ENCODE assay signal across 8 cellular contexts in genomic region chr21:44817914-44818635, GRCh38. TPM values are rescaled to one million over a fixed set of nuclear protein-coding genes. Genes with fewer than 3 reads are reported as not detected.
DNase-seq lines count a peak whose midpoint lies in the region; ATAC-seq, FAIRE-seq and TF ChIP-seq lines count a peak whose summit lies in the region.

SUMO3 (minus strand) TSS chr21:44818062; CDS start chr21:44817968, 94 bp downstream.

- POLR2A ChIA-PET in A549 (lab: Yijun Ruan, JAX): interaction anchor here (0.6 to 1.0 kb wide), 4 partner anchors 9 to 56 kb away, joined by 3 to 8 read pairs (median 6); partner anchors contain the start of genes PTTG1IP and UBE2G2

- H3K27ac ChIP-seq in A549 (peak within 1 kb of the TSS; percentile 85 to 97), liver (ENCODE audit: low read depth in 1 of 2, low read length in 2 of 2) (peak within 1 kb of the TSS; percentile 70 to 85)

- peak within 1 kb of the TSS in 1 of 2 donors; percentile 74 for H3K9ac ChIP-seq in liver (ENCODE audit: low read depth in 1 of 2, low read length in 2 of 2)

- TF ChIP-seq POLR2A in A549 (IDR thresholded peaks at IDR 0.05; ENCODE audit: low read length): peak; percentile 53

- no peak for FAIRE-seq in A549 (lab: Jason Lieb, UNC)

- ATAC-seq in A549 (peak; percentile 58 to 71), GM18502 (IDR thresholded peaks at IDR 0.05; ENCODE audit: poor library complexity, unreplicated experiment) (peak; percentile 65), HG02970 (IDR thresholded peaks at IDR 0.05; ENCODE audit: low FRiP score, unreplicated experiment) (peak; percentile 63)

- no peak for TF ChIP-seq EP300 in A549 (IDR thresholded peaks at IDR 0.05)

- TF ChIP-seq CTCF in A549 (IDR thresholded peaks at IDR 0.05): no peak
- no peak for TF ChIP-seq CTCF in liver (IDR thresholded peaks at IDR 0.05; ENCODE audit: low read depth, low read length, missing input control)

- no peaks in the 10 kb centered on the region for H3K27me3 ChIP-seq in liver (ENCODE audit: control insufficient read depth in 4 of 4, insufficient read depth in 4 of 4, low read length in 3 of 4)

- DNase-seq in A549 (ENCODE audit: low read depth in 1 of 2, low spot score in 1 of 2) (peak; percentile 65 to 74), NCI-H345 treated with DMSO at 0.1 percent for 48 hours (lab: John Stamatoyannopoulos, UW; ENCODE audit: unreplicated experiment) (peak; percentile 47), dermis microvascular lymphatic vessel endothelial cell (ENCODE audit: low read depth in 2 of 2) (peak; percentile 32 to 85)
- DNase-seq in activated CD4-positive, alpha-beta T cell treated with anti-CD3 and anti-CD28 coated beads, Interleukin-2, amount 50 U/mL, for 4 hours: peak; percentile 70 to 74
- peak; percentile 76 to 88 for DNase-seq in stimulated activated CD4-positive, alpha-beta T cell treated with anti-CD3 and anti-CD28 coated beads, Interleukin-2, amount 100 ng/mL, for 48 hours

- peaks cover 27% of the 10 kb centered on the region for H3K9me3 ChIP-seq in A549
- peaks cover 0 to 6% (median 3%) of the 10 kb centered on the region in 4 donors for H3K9me3 ChIP-seq in liver (ENCODE audit: control insufficient read depth in 4 of 4, low read length in 3 of 4)

- H3K4me3 ChIP-seq in A549 (peak within 1 kb of the TSS; percentile 64), liver (ENCODE audit: low read depth in 1 of 3, low read length in 3 of 3) (peak within 1 kb of the TSS; percentile 38 to 76 (median 71))

- H3K4me2 ChIP-seq in A549: peak within 1 kb of the TSS; percentile 69

- WGBS in A549 (ENCODE audit: missing lambda C conversion rate): no CpG with 5 or more reads among the region's 108 CpGs
- WGBS in liver: 1% methylated on average over 108 of the region's 108 CpGs

- no peak for TF ChIP-seq RAD21 in A549 (conservative IDR thresholded peaks at IDR 0.05 in 1 of 2, IDR thresholded peaks at IDR 0.05 in 1 of 2)
- no peak for TF ChIP-seq RAD21 in liver (IDR thresholded peaks at IDR 0.05)

- peaks cover 0 to 4% (median 1%) of the 10 kb centered on the region in 4 donors for H3K36me3 ChIP-seq in liver (ENCODE audit: control insufficient read depth in 4 of 4, insufficient read depth in 3 of 4, low read depth in 1 of 4, low read length in 3 of 4)

- H3K4me1 ChIP-seq in A549 (peaks cover 9% of the 10 kb centered on the region; the same call in 2 of the 3 replicates), liver (ENCODE audit: control insufficient read depth in 4 of 4, insufficient read depth in 4 of 4, low read length in 3 of 4) (peaks cover 6 to 14% (median 12%) of the 10 kb centered on the region in 4 donors)

- CTCF ChIA-PET in A549 (lab: Yijun Ruan, JAX): interaction anchor here (0.7 to 2.0 kb wide), 2 partner anchors 17 to 115 kb away, joined by 3 to 6 read pairs; partner anchors contain the start of gene UBE2G2

TF ChIP-seq in A549, 52 proteins besides CTCF, POLR2A, EP300 and RAD21 (continues in another document):
- TF ChIP-seq CHD2 (IDR thresholded peaks at IDR 0.05; ENCODE audit: low read length, partially characterized antibody) (no peak), TP53 (CRISPR knock-in tag; IDR thresholded peaks at IDR 0.05) (peak; percentile 70; the same call in 1 of the 2 replicates), GATA3 (IDR thresholded peaks at IDR 0.05; ENCODE audit: borderline replicate concordance) (no peak), NFE2L2 (conservative IDR thresholded peaks at IDR 0.05; ENCODE audit: low read length) (no peak), HOXB13 (CRISPR knock-in tag; IDR thresholded peaks at IDR 0.05; ENCODE audit: low read depth) (no peak), KDM1A (IDR thresholded peaks at IDR 0.05; ENCODE audit: low read depth) (no peak), ATOH8 (CRISPR knock-in tag; IDR thresholded peaks at IDR 0.05; ENCODE audit: low read depth) (peak; percentile 87; the same call in 1 of the 2 replicates), POLR2AphosphoS2 (conservative IDR thresholded peaks at IDR 0.05; ENCODE audit: low read length) (no peak), FOSB (CRISPR knock-in tag; IDR thresholded peaks at IDR 0.05) (no peak)
- TF ChIP-seq, protein P1, sequence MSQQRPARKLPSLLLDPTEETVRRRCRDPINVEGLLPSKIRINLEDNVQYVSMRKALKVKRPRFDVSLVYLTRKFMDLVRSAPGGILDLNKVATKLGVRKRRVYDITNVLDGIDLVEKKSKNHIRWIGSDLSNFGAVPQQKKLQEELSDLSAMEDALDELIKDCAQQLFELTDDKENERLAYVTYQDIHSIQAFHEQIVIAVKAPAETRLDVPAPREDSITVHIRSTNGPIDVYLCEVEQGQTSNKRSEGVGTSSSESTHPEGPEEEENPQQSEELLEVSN (IDR thresholded peaks at IDR 0.05; ENCODE audit: borderline replicate concordance, low read depth): 0 out of 2 replicates have a peak, but pooled peaks have one; percentile 27
- TF ChIP-seq, protein P2, sequence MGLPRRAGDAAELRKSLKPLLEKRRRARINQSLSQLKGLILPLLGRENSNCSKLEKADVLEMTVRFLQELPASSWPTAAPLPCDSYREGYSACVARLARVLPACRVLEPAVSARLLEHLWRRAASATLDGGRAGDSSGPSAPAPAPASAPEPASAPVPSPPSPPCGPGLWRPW (IDR thresholded peaks at IDR 0.05): no peak

TF ChIP-seq in liver, 16 proteins besides CTCF, POLR2A, EP300 and RAD21:
- TF ChIP-seq EGR1 (IDR thresholded peaks at IDR 0.05; ENCODE audit: low read depth in 2 of 2): no peak
- no peak for TF ChIP-seq JUND (IDR thresholded peaks at IDR 0.05)
- no peak for TF ChIP-seq FOXA1 (IDR thresholded peaks at IDR 0.05)
- TF ChIP-seq GABPA (IDR thresholded peaks at IDR 0.05 in 1 of 2, conservative IDR thresholded peaks at IDR 0.05 in 1 of 2): no peak
- TF ChIP-seq NR2F2 (IDR thresholded peaks at IDR 0.05): no peak
- no peak for TF ChIP-seq FOXA2 (IDR thresholded peaks at IDR 0.05)
- TF ChIP-seq YY1 (IDR thresholded peaks at IDR 0.05): no peak
- TF ChIP-seq HNF4A (conservative IDR thresholded peaks at IDR 0.05): no peak
- TF ChIP-seq REST (IDR thresholded peaks at IDR 0.05): no peak
- no peak for TF ChIP-seq RXRA (IDR thresholded peaks at IDR 0.05)
- no peak for TF ChIP-seq TAF1 (conservative IDR thresholded peaks at IDR 0.05)
- TF ChIP-seq, protein P3, sequence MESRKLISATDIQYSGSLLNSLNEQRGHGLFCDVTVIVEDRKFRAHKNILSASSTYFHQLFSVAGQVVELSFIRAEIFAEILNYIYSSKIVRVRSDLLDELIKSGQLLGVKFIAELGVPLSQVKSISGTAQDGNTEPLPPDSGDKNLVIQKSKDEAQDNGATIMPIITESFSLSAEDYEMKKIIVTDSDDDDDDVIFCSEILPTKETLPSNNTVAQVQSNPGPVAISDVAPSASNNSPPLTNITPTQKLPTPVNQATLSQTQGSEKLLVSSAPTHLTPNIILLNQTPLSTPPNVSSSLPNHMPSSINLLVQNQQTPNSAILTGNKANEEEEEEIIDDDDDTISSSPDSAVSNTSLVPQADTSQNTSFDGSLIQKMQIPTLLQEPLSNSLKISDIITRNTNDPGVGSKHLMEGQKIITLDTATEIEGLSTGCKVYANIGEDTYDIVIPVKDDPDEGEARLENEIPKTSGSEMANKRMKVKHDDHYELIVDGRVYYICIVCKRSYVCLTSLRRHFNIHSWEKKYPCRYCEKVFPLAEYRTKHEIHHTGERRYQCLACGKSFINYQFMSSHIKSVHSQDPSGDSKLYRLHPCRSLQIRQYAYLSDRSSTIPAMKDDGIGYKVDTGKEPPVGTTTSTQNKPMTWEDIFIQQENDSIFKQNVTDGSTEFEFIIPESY (IDR thresholded peaks at IDR 0.05): no peak
- TF ChIP-seq SP1 (IDR thresholded peaks at IDR 0.05): no peak
- TF ChIP-seq, protein P4, sequence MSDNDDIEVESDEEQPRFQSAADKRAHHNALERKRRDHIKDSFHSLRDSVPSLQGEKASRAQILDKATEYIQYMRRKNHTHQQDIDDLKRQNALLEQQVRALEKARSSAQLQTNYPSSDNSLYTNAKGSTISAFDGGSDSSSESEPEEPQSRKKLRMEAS (IDR thresholded peaks at IDR 0.05): no peak
- TF ChIP-seq HNF4G (IDR thresholded peaks at IDR 0.05): no peak
- no peak for TF ChIP-seq ATF3 (IDR thresholded peaks at IDR 0.05)

RNA-seq across cellular contexts. Expression of gene SUMO3, which starts in this region (rescaled TPM):
- polyA plus RNA-seq in A549 (2011; rRNA removed) (77.7 and 110 TPM in 2 replicates), A549 (2017; fragmentation: RNase III; extraction: RNeasy Plus Mini Kit Qiagen cat#74134 plus additional on column Dnase treatment) (69.2 to 79.4 TPM (median 78.4 TPM) in 3 replicates), liver (10 to 100 TPM; 41.4 to 51.0 TPM)
- 74.6 and 79.7 TPM in 2 replicates for polyA plus RNA-seq in A549 (2012; cell fraction: cytosol; rRNA removed)
- 24.9 and 31.6 TPM in 2 replicates for polyA plus RNA-seq in A549 (2012; cell fraction: nucleus; rRNA removed)
- polyA minus RNA-seq in A549 (2011; rRNA and poly(A)+ RNA removed): 43.1 and 45.5 TPM in 2 replicates
- total RNA-seq in dermis microvascular lymphatic vessel endothelial cell (72.7 and 86.4 TPM in 2 replicates), liver (10 to 100 TPM; 35.1 to 39.9 TPM)

Comparison
In these comparisons a context has a peak if more than half of its experiments do, and no peak if none do; other contexts are left out.
1. Peak in every context shown above with its lines: DNase-seq, ATAC-seq, H3K4me3 ChIP-seq and H3K27ac ChIP-seq.